ENCODE assay signal across 16 cellular contexts in genomic region chr19:17101686-17102628, GRCh38.
"Had no signal": no experiment of that assay in that cellular context is flagged by ENCODE, and none has a peak within 500 bp of the region (broad histone marks: within the 10 kb centered on the region; RNA-seq: fewer than 3 reads in every experiment).

No MANE protein-coding gene starts in this region.

- H3K27ac ChIP-seq: esophagus squamous epithelium, left lung, prostate gland, skin epidermis, suprapubic skin had no signal

- H3K9me3 Mint-ChIP-seq: stimulated activated naive CD8-positive, alpha-beta T cell treated with anti-CD3 and anti-CD28 coated beads, Interleukin-15, Interleukin-2, amounts not matched to agents 100 ng/mL and 50 ng/mL, for 24 hours; type B pancreatic cell had no signal

- H3K9me3 ChIP-seq: left lung, prostate gland, suprapubic skin had no signal

- H3K4me3 Mint-ChIP-seq: stimulated activated naive CD8-positive, alpha-beta T cell treated with anti-CD3 and anti-CD28 coated beads, Interleukin-15, Interleukin-2, amounts not matched to agents 100 ng/mL and 50 ng/mL, for 24 hours; type B pancreatic cell had no signal

- FAIRE-seq: kidney had no signal

- DNase-seq: activated CD4-positive, CD25-positive, alpha-beta regulatory T cell treated with anti-CD3 and anti-CD28 coated beads, Interleukin-2, amount 50 U/mL, for 72 hours; activated naive CD4-positive, alpha-beta T cell; esophagus squamous epithelium; hippocampal formation; kidney; left lung; natural killer cell; occipital lobe; right cardiac atrium; stimulated activated CD4-positive, alpha-beta T cell treated with anti-CD3 and anti-CD28 coated beads, Interleukin-4, amount 100 ng/mL, for 24 hours; T1000 had no signal

- H3K27me3 Mint-ChIP-seq: stimulated activated naive CD8-positive, alpha-beta T cell treated with anti-CD3 and anti-CD28 coated beads, Interleukin-15, Interleukin-2, amounts not matched to agents 100 ng/mL and 50 ng/mL, for 24 hours; type B pancreatic cell had no signal

- H3K27ac Mint-ChIP-seq: stimulated activated naive CD8-positive, alpha-beta T cell treated with anti-CD3 and anti-CD28 coated beads, Interleukin-15, Interleukin-2, amounts not matched to agents 100 ng/mL and 50 ng/mL, for 24 hours; type B pancreatic cell had no signal

- H3K36me3 Mint-ChIP-seq: natural killer cell had no signal

- H3K27me3 ChIP-seq: esophagus squamous epithelium, left lung, suprapubic skin had no signal

- H3K4me1 ChIP-seq: prostate gland had no signal

- ATAC-seq: left lung, natural killer cell, right cardiac atrium had no signal

- H3K4me3 ChIP-seq: esophagus squamous epithelium, left lung, prostate gland, skin epidermis, suprapubic skin had no signal
